14 cellular contexts compared by ENCODE assay signal in the genomic region with DNA sequence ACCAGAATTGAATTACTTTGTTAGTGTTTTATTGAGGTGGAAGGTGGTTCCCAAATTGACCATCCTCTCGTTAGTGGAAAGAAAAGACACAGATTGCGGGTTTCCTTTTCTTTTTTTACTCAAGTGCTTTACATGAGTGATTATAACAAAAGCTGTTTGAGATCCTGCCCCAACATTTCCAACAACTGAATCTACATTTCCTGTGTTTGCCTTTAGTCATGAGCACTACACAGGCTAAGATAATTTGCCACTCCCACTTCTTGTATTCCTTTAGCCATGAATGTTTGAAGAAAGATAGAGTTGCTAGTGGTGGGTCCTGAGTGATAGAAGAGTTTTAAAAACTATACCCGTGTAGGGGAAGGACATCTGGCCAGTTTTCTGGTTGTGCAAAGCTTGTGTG.
"Had no signal": no experiment of that assay in that cellular context is flagged by ENCODE, and none has a peak within 500 bp of the region (broad histone marks: within the 10 kb centered on the region; RNA-seq: fewer than 3 reads in every experiment).

No MANE protein-coding gene starts in this region.

- H3K9me3 ChIP-seq: lower lobe of right lung, stomach, uterus had no signal

- H3K4me3 ChIP-seq: lower lobe of right lung, stomach, uterus had no signal

- H3K27me3 ChIP-seq: stomach, uterus had no signal

- H2AFZ ChIP-seq: parathyroid adenoma had no signal

- H3K4me1 ChIP-seq: lower lobe of right lung, parathyroid adenoma, stomach, uterus had no signal

- H3K27ac ChIP-seq: lower lobe of right lung, parathyroid adenoma, stomach, uterus had no signal

- H3K79me2 ChIP-seq: parathyroid adenoma had no signal

- DNase-seq: activated CD4-positive, alpha-beta T cell treated with anti-CD3 and anti-CD28 coated beads, Interleukin-2, amount 50 U/mL, for 4 hours; activated T-cell treated with anti-CD3 and anti-CD28 coated beads, Interleukin-2, amount 50 U/mL, for 1 hour; effector memory CD4-positive, alpha-beta T cell; erythroblast; hippocampal formation; kidney glomerular epithelial cell; lower lobe of right lung; midbrain; retina; stimulated activated CD4-positive, alpha-beta T cell treated with anti-CD3 and anti-CD28 coated beads, Interleukin-4, amount 100 ng/mL, for 1 hour; stimulated activated CD8-positive, alpha-beta memory T cell treated with anti-CD3 and anti-CD28 coated beads, Interleukin-4, amount 100 ng/mL, for 48 hours; stomach; uterus had no signal

- H3K36me3 ChIP-seq: lower lobe of right lung, stomach, uterus had no signal
